In the genomic region with DNA sequence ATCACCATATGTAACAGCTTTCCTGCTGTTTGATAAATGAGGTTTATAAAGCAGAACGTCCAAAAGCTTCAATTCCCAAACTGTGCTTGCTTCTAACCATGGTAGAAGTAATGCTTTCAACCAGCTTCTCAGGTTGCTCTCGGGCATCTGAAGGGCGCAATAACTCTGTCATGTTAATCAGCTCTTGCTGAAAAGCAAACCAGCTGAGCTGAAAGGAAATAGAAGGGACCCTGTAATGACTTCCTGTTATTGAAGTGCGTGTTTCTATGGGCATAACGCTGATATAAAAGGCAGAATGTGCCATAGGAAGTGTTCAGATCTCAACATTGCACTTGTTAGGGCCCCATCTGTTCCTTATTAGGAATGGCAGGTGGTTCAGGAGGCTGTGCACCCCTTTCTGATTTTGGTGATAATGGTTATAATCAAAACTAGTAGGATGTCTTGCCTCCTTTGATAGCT, we compare ENCODE assay signal across 8 cellular contexts. TPM values are rescaled to one million over a fixed set of nuclear protein-coding genes. Genes with fewer than 3 reads are reported as not detected.
A peak's percentile ranks its signal among the peaks of the same experiment; 100 is the strongest.
DNase-seq lines count a peak whose midpoint lies in the region; ATAC-seq, FAIRE-seq and TF ChIP-seq lines count a peak whose summit lies in the region.

No MANE protein-coding gene starts in this region.

- H3K79me2 ChIP-seq in neural progenitor cell (ENCODE audit: low read depth), result no peaks in the 10 kb centered on the region

- TF ChIP-seq CTCF in bronchial epithelial cell (IDR thresholded peaks at IDR 0.05; ENCODE audit: insufficient read depth, low read length, severe bottlenecking) (no peak), neural progenitor cell (IDR thresholded peaks at IDR 0.05) (no peak)

- H3K4me3 ChIP-seq in bronchial epithelial cell (ENCODE audit: low read depth, low read length) (no peak overlapping the region), neural progenitor cell (no peak overlapping the region)

- H3K9me3 ChIP-seq in neural progenitor cell (ENCODE audit: low read depth), result no peaks in the 10 kb centered on the region

- no peak overlapping the region for H3K27ac ChIP-seq in neural progenitor cell

- no peak overlapping the region for H3K9ac ChIP-seq in neural progenitor cell

- no peaks in the 10 kb centered on the region for H3K27me3 ChIP-seq in bronchial epithelial cell (ENCODE audit: control insufficient read depth, insufficient read depth, low read length)
- no peaks in the 10 kb centered on the region for H3K27me3 ChIP-seq in neural progenitor cell

- H3K4me3 Mint-ChIP-seq in neural progenitor cell, result no peak overlapping the region

- H3K36me3 ChIP-seq in bronchial epithelial cell (ENCODE audit: control insufficient read depth, insufficient read depth, low read length) (no peaks in the 10 kb centered on the region), neural progenitor cell (no peaks in the 10 kb centered on the region)

- H3K27ac Mint-ChIP-seq in neural progenitor cell, result no peak overlapping the region

- no peaks in the 10 kb centered on the region for H3K27me3 Mint-ChIP-seq in neural progenitor cell (ENCODE audit: insufficient read depth, low read depth)

- FAIRE-seq in bronchial epithelial cell (lab: Jason Lieb, UNC), result no peak

- ATAC-seq in GM18511 (IDR thresholded peaks at IDR 0.05; ENCODE audit: unreplicated experiment) (peak; percentile 68), HG03103 (IDR thresholded peaks at IDR 0.05; ENCODE audit: low read depth, unreplicated experiment) (peak; percentile 29), GM21786 (IDR thresholded peaks at IDR 0.05; ENCODE audit: unreplicated experiment) (no peak)

- peaks cover 7% of the 10 kb centered on the region for H3K4me1 ChIP-seq in neural progenitor cell

- DNase-seq in NOMO-1 treated with dmso at 0.1 percent for 144 hours (lab: John Stamatoyannopoulos, UW; ENCODE audit: unreplicated experiment) (peak; percentile 30), bronchial epithelial cell (ENCODE audit: low read depth) (peak; percentile 55), neural progenitor cell (ENCODE audit: low spot score) (no peak), cerebellum (ENCODE audit: low spot score) (no peak), glomerular visceral epithelial cell (ENCODE audit: extremely low spot score) (no peak)

- H3K4me1 Mint-ChIP-seq in neural progenitor cell, result peaks cover 5% of the 10 kb centered on the region

- H4K20me1 ChIP-seq in neural progenitor cell (ENCODE audit: low read depth), result no peaks in the 10 kb centered on the region

- H2AFZ ChIP-seq in neural progenitor cell (replicated peaks), result peak overlapping the region; percentile 58

- no peaks in the 10 kb centered on the region for H3F3A ChIP-seq in neural progenitor cell (ENCODE audit: low read depth)

- H3K36me3 Mint-ChIP-seq in neural progenitor cell, result no peaks in the 10 kb centered on the region

- no peak overlapping the region for H3K4me2 ChIP-seq in neural progenitor cell

- no peaks in the 10 kb centered on the region for H3K9me3 Mint-ChIP-seq in neural progenitor cell

RNA-seq across cellular contexts. Expression of gene HERC3, which starts 21.2 kb away (rescaled TPM):
- 25.3 and 31.5 TPM in 2 replicates for total RNA-seq in bronchial epithelial cell
- total RNA-seq in neural progenitor cell (ENCODE audit: low replicate concordance), result 2.3 and 4.1 TPM in 2 replicates
- 65.6 TPM for total RNA-seq in cerebellum

Comparison
In these comparisons a context has a peak if more than half of its experiments do, and no peak if none do; other contexts are left out.
1. DNase-seq: peak in NOMO-1 treated with dmso at 0.1 percent for 144 hours (single experiment) and bronchial epithelial cell (single experiment); none in neural progenitor cell (single experiment), cerebellum (single experiment) and glomerular visceral epithelial cell (single experiment).